30 cellular contexts compared by ENCODE assay signal in the genomic region with DNA sequence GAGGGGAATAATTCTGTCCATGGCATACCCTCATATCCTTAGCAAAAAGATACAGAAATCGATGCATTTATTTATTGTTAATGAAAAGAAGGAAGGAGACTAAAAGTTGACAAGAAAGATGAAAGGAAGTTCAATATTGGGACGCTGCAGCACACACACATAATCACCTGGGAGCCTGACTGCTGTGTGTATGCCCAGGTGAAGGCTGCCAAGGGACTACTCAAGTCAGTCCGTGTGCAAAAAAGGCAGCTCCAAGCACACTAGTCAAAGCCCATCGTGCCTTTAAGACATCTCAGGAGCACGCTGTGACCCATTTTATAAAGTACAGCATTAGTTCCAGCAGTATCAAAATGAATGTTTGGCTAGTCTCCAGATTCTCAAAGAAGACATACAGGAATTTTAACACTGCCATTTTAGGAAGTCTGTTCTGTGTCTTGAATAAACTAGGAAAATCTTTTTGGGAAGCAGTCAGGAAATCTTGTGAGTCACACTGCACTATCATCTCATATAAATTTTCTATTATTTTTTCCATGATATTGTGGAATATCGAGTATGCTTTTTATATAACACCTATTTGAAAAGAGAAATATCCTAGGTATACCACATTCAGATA.
"Had no signal": no experiment of that assay in that cellular context is flagged by ENCODE, and none has a peak within 500 bp of the region (broad histone marks: within the 10 kb centered on the region; RNA-seq: fewer than 3 reads in every experiment).

No MANE protein-coding gene starts in this region.

- H3K4me3 ChIP-seq: adrenal gland, body of pancreas, gastrocnemius medialis had no signal

- H3K4me1 ChIP-seq: adrenal gland, foreskin keratinocyte, gastrocnemius medialis had no signal

- ATAC-seq: activated CD4-positive, alpha-beta T cell treated with anti-CD3 and anti-CD28 coated beads for 36 hours; activated CD8-positive, alpha-beta memory T cell treated with anti-CD3 and anti-CD28 coated beads, Interleukin-2, amount 10 ng/mL, durations not matched to agents 7 days and 5 days; activated CD8-positive, alpha-beta T cell treated with anti-CD3 and anti-CD28 coated beads, Interleukin-2, amount 10 ng/mL, durations not matched to agents 7 days and 5 days; activated naive CD8-positive, alpha-beta T cell treated with anti-CD3 and anti-CD28 coated beads, Interleukin-2, amount 50 U/mL, for 24 hours; body of pancreas; esophagus mucosa; foreskin keratinocyte; gastrocnemius medialis; T-helper 17 cell had no signal

- H3K9me3 ChIP-seq: adrenal gland, body of pancreas, gastrocnemius medialis had no signal

- FAIRE-seq: colon, endometrium had no signal

- H3K36me3 ChIP-seq: adrenal gland, gastrocnemius medialis had no signal

- DNase-seq: activated CD4-positive, alpha-beta memory T cell treated with anti-CD3 and anti-CD28 coated beads for 36 hours; activated CD4-positive, alpha-beta T cell treated with anti-CD3 and anti-CD28 coated beads for 36 hours; activated CD4-positive, alpha-beta T cell treated with anti-CD3 and anti-CD28 coated beads, Interleukin-2, amount 10 ng/mL, durations not matched to agents 24 days and 14 days; activated CD4-positive, CD25-positive, alpha-beta regulatory T cell; activated CD4-positive, CD25-positive, alpha-beta regulatory T cell treated with anti-CD3 and anti-CD28 coated beads, Interleukin-2, amount 50 U/mL, for 72 hours; activated CD8-positive, alpha-beta memory T cell treated with anti-CD3 and anti-CD28 coated beads, Interleukin-2, amount 10 ng/mL, durations not matched to agents 7 days and 5 days; activated CD8-positive, alpha-beta memory T cell treated with anti-CD3 and anti-CD28 coated beads, Interleukin-2, amount 50 U/mL, for 4 hours; activated CD8-positive, alpha-beta T cell treated with anti-CD3 and anti-CD28 coated beads, Interleukin-2, amount 10 ng/mL, durations not matched to agents 7 days and 5 days; activated effector memory CD4-positive, alpha-beta T cell treated with anti-CD3 and anti-CD28 coated beads, Interleukin-2, amount 50 U/mL, for 16 hours; activated naive CD4-positive, alpha-beta T cell treated with anti-CD3 and anti-CD28 coated beads for 36 hours; activated naive CD8-positive, alpha-beta T cell treated with anti-CD3 and anti-CD28 coated beads for 36 hours; activated naive CD8-positive, alpha-beta T cell treated with anti-CD3 and anti-CD28 coated beads, Interleukin-2, amount 50 U/mL, for 24 hours; activated T-cell treated with anti-CD3 and anti-CD28 coated beads, Interleukin-2, amount 50 U/mL, for 1 hour; activated T-cell treated with anti-CD3 and anti-CD28 coated beads, Interleukin-2, amount 50 U/mL, for 48 hours; adrenal gland; amygdala; aorta; caudate nucleus; cortex of kidney; effector CD8-positive, alpha-beta T cell; foreskin keratinocyte; gastrocnemius medialis; head of caudate nucleus; T-helper 1 cell; T-helper 17 cell; T1000 had no signal

- H3K27me3 ChIP-seq: adrenal gland, body of pancreas, foreskin keratinocyte, gastrocnemius medialis had no signal

- H3K27ac ChIP-seq: adrenal gland, body of pancreas, foreskin keratinocyte, gastrocnemius medialis had no signal
